In genomic region chrX:19926095-19926494, GRCh38 we compare ENCODE assay signal across 24 cellular contexts.
"Had no signal": no experiment of that assay in that cellular context is flagged by ENCODE, and none has a peak within 500 bp of the region (broad histone marks: within the 10 kb centered on the region; RNA-seq: fewer than 3 reads in every experiment).

No MANE protein-coding gene starts in this region.

- H3K4me2 ChIP-seq: KMS-11, PC-9 had no signal

- H2AFZ ChIP-seq: PC-9 had no signal

- H3K4me3 ChIP-seq: body of pancreas, MG63, PC-9, SK-N-MC had no signal

- H3K4me1 ChIP-seq: body of pancreas had no signal

- H3K4me3 Mint-ChIP-seq: activated CD4-positive, alpha-beta memory T cell treated with anti-CD3 and anti-CD28 coated beads for 36 hours; activated CD4-positive, alpha-beta T cell treated with anti-CD3 and anti-CD28 coated beads, Interleukin-2, amount 10 ng/mL, durations not matched to agents 7 days and 5 days; activated naive CD4-positive, alpha-beta T cell treated with anti-CD3 and anti-CD28 coated beads, Interleukin-2, amount 50 U/mL, for 24 hours; central memory CD8-positive, alpha-beta T cell had no signal

- H3K27me3 Mint-ChIP-seq: activated CD4-positive, alpha-beta memory T cell treated with anti-CD3 and anti-CD28 coated beads for 36 hours; activated CD4-positive, alpha-beta T cell treated with anti-CD3 and anti-CD28 coated beads, Interleukin-2, amount 10 ng/mL, durations not matched to agents 7 days and 5 days; activated naive CD4-positive, alpha-beta T cell treated with anti-CD3 and anti-CD28 coated beads, Interleukin-2, amount 50 U/mL, for 24 hours; central memory CD8-positive, alpha-beta T cell had no signal

- H3K4me1 Mint-ChIP-seq: activated naive CD4-positive, alpha-beta T cell treated with anti-CD3 and anti-CD28 coated beads, Interleukin-2, amount 50 U/mL, for 24 hours; central memory CD8-positive, alpha-beta T cell had no signal

- H3K27me3 ChIP-seq: body of pancreas, MG63 had no signal

- H3K9me3 ChIP-seq: body of pancreas, MG63 had no signal

- H3K9ac ChIP-seq: KMS-11 had no signal

- DNase-seq: activated CD4-positive, alpha-beta memory T cell treated with anti-CD3 and anti-CD28 coated beads for 36 hours; activated CD4-positive, alpha-beta T cell treated with anti-CD3 and anti-CD28 coated beads, Interleukin-2, amount 10 ng/mL, durations not matched to agents 7 days and 5 days; activated CD4-positive, CD25-positive, alpha-beta regulatory T cell; activated CD8-positive, alpha-beta memory T cell treated with anti-CD3 and anti-CD28 coated beads for 24 hours; activated gamma-delta T cell treated with Interleukin-2 at 50 U/mL for 16 hours; activated T-cell treated with anti-CD3 and anti-CD28 coated beads, Interleukin-2, amount 50 U/mL, for 48 hours; aorta; body of pancreas; MG63; NCI-H1048; NCI-H1930; NCI-H2171; NCI-H2227 treated with DMSO at 0.1 percent for 48 hours; NCI-H446 treated with DMSO at 0.1 percent for 48 hours; NCI-H524 treated with DMSO at 0.1 percent for 48 hours; NCI-H774; PC-9; SIG-M5; T-helper 1 cell had no signal

- H3K27ac Mint-ChIP-seq: activated CD4-positive, alpha-beta memory T cell treated with anti-CD3 and anti-CD28 coated beads for 36 hours; activated CD4-positive, alpha-beta T cell treated with anti-CD3 and anti-CD28 coated beads, Interleukin-2, amount 10 ng/mL, durations not matched to agents 7 days and 5 days; activated naive CD4-positive, alpha-beta T cell treated with anti-CD3 and anti-CD28 coated beads, Interleukin-2, amount 50 U/mL, for 24 hours; activated T-helper 2 cell treated with anti-CD3 and anti-CD28 coated beads, Interferon-gamma antibody, Interleukin-2, Interleukin-4, amounts not matched to agents 10 μg/mL and 5 μg/mL and 100 μg/mL, durations not matched to agents 14 hours and 24 hours and 36 hours had no signal

- H3K36me3 ChIP-seq: MG63 had no signal

- H3K9me3 Mint-ChIP-seq: activated CD4-positive, alpha-beta memory T cell treated with anti-CD3 and anti-CD28 coated beads for 36 hours; activated CD4-positive, alpha-beta T cell treated with anti-CD3 and anti-CD28 coated beads, Interleukin-2, amount 10 ng/mL, durations not matched to agents 7 days and 5 days; activated naive CD4-positive, alpha-beta T cell treated with anti-CD3 and anti-CD28 coated beads, Interleukin-2, amount 50 U/mL, for 24 hours; activated T-helper 2 cell treated with anti-CD3 and anti-CD28 coated beads, Interferon-gamma antibody, Interleukin-2, Interleukin-4, amounts not matched to agents 10 μg/mL and 5 μg/mL and 100 μg/mL, durations not matched to agents 14 hours and 24 hours and 36 hours; central memory CD8-positive, alpha-beta T cell had no signal

- ATAC-seq: body of pancreas had no signal
